25 cellular contexts compared by ENCODE assay signal in genomic region chr7:116273283-116273917, GRCh38.
DNase-seq lines count a peak whose midpoint lies in the region; ATAC-seq and TF ChIP-seq lines count a peak whose summit lies in the region.
"Had no signal": no experiment of that assay in that cellular context is flagged by ENCODE, and none has a peak within 500 bp of the region (broad histone marks: within the 10 kb centered on the region; RNA-seq: fewer than 3 reads in every experiment).

No MANE protein-coding gene starts in this region.

- no peak overlapping the region for H3K27ac Mint-ChIP-seq in memory B cell
- H3K27ac Mint-ChIP-seq in CD4-positive, alpha-beta memory T cell = no peak overlapping the region
- H3K27ac Mint-ChIP-seq: naive B cell had no signal

- H3K9me2 ChIP-seq in SK-N-SH = no peaks in the 10 kb centered on the region

- no peak for DNase-seq in SK-N-SH
- DNase-seq in T47D (ENCODE audit: low read depth in 1 of 2, low spot score in 1 of 2) = peak; percentile 11 to 77
- DNase-seq in memory B cell (ENCODE audit: low spot score in 2 of 2) = no peak
- no peak for DNase-seq in vagina (ENCODE audit: extremely low spot score in 2 of 2)
- no peak for DNase-seq in CD4-positive, alpha-beta memory T cell
- DNase-seq in cerebellar cortex (ENCODE audit: low spot score) = no peak
- DNase-seq: 8988T; activated gamma-delta T cell treated with Interleukin-2 at 50 U/mL for 16 hours; caudate nucleus; GDM1; glutamatergic neuron; HCEC 1CT; naive B cell; NCI-H2029; NCI-H446 treated with DMSO at 0.1 percent for 48 hours; right lobe of liver; stimulated activated naive CD8-positive, alpha-beta T cell treated with anti-CD3 and anti-CD28 coated beads, Interleukin-15, Interleukin-2, amounts not matched to agents 100 U/mL and 50 U/mL, for 24 hours; T-helper 1 cell had no signal

- H3K4me2 ChIP-seq in SK-N-SH = no peak overlapping the region
- H3K4me2 ChIP-seq: BLaER1 had no signal

- no peak for TF ChIP-seq POLR2A in vagina (IDR thresholded peaks at IDR 0.05)

- no peak for TF ChIP-seq EP300 in SK-N-SH (IDR thresholded peaks at IDR 0.05; ENCODE audit: borderline replicate concordance in 1 of 2, low read depth in 1 of 2, low read length in 1 of 2)

- no peaks in the 10 kb centered on the region for H3K4me1 Mint-ChIP-seq in memory B cell
- H3K4me1 Mint-ChIP-seq in CD4-positive, alpha-beta memory T cell = no peaks in the 10 kb centered on the region
- H3K4me1 Mint-ChIP-seq: naive B cell had no signal

- H3K27me3 ChIP-seq in SK-N-SH (ENCODE audit: insufficient read depth) (no peaks in the 10 kb centered on the region), vagina (no peaks in the 10 kb centered on the region)
- H3K27me3 ChIP-seq in CD4-positive, alpha-beta memory T cell (ENCODE audit: insufficient read depth, low read length) = no peaks in the 10 kb centered on the region
- H3K27me3 ChIP-seq: BLaER1, right lobe of liver, tibial nerve had no signal

- H3K9me3 Mint-ChIP-seq in memory B cell = no peaks in the 10 kb centered on the region
- H3K9me3 Mint-ChIP-seq in CD4-positive, alpha-beta memory T cell = no peaks in the 10 kb centered on the region

- H3K4me1 ChIP-seq in SK-N-SH (ENCODE audit: control insufficient read depth in 1 of 2, insufficient read depth in 2 of 2, low read depth in 1 of 2, low read length in 1 of 2) (peaks cover 0 to 33% of the 10 kb centered on the region in 2 experiments; a peak in 2 of 4 replicates), vagina (peaks cover 27% of the 10 kb centered on the region)
- H3K4me1 ChIP-seq in CD4-positive, alpha-beta memory T cell (ENCODE audit: insufficient read depth, low read length) = no peaks in the 10 kb centered on the region
- H3K4me1 ChIP-seq: right lobe of liver had no signal

- no peaks in the 10 kb centered on the region for H4K20me1 ChIP-seq in SK-N-SH (ENCODE audit: insufficient read depth)
- H4K20me1 ChIP-seq: BLaER1 had no signal

- no peak overlapping the region for H3K4me3 ChIP-seq in SK-N-SH (ENCODE audit: low read depth in 2 of 2, low read length in 1 of 2)
- no peak overlapping the region for H3K4me3 ChIP-seq in vagina
- no peak overlapping the region for H3K4me3 ChIP-seq in CD4-positive, alpha-beta memory T cell (ENCODE audit: low read length in 2 of 2)
- H3K4me3 ChIP-seq: BLaER1, right lobe of liver, tibial nerve had no signal

- H2AFZ ChIP-seq in SK-N-SH (ENCODE audit: low read depth) = no peak overlapping the region

- TF ChIP-seq RAD21 in SK-N-SH (IDR thresholded peaks at IDR 0.05; ENCODE audit: low read length) = no peak

- no peak for ATAC-seq in SK-N-SH treated with all-trans-retinoic acid at 6 μM for 48 hours
- peak; percentile 29 for ATAC-seq in memory B cell (ENCODE audit: low read depth)
- ATAC-seq in HG03469 (IDR thresholded peaks at IDR 0.05; ENCODE audit: unreplicated experiment) = no peak
- ATAC-seq: esophagus mucosa; Right ventricle myocardium inferior; stimulated activated naive CD8-positive, alpha-beta T cell treated with anti-CD3 and anti-CD28 coated beads, Interleukin-15, Interleukin-2, amounts not matched to agents 100 U/mL and 50 U/mL, for 24 hours had no signal

- in situ Hi-C loops in T47D (cut with HindIII; ENCODE audit: low pct_unique_long_range_greater_than_20kb, low sequenced_read_pairs) = no loop called here

- H3K9me3 ChIP-seq in SK-N-SH (no peaks in the 10 kb centered on the region), vagina (no peaks in the 10 kb centered on the region)
- no peaks in the 10 kb centered on the region for H3K9me3 ChIP-seq in CD4-positive, alpha-beta memory T cell (ENCODE audit: control insufficient read depth in 1 of 2, low read length in 2 of 2)
- H3K9me3 ChIP-seq: BLaER1, right lobe of liver, tibial nerve had no signal

- H3K36me3 Mint-ChIP-seq in memory B cell = no peaks in the 10 kb centered on the region
- no peaks in the 10 kb centered on the region for H3K36me3 Mint-ChIP-seq in CD4-positive, alpha-beta memory T cell
- H3K36me3 Mint-ChIP-seq: naive B cell had no signal

- 11% methylated on average over 4 of the region's 4 CpGs for WGBS in SK-N-SH (ENCODE audit: low lambda C conversion rate)

- POLR2A ChIA-PET in SK-N-SH (lab: Yijun Ruan, JAX) = no interaction called here
- POLR2A ChIA-PET in CD4-positive, alpha-beta memory T cell (lab: Charles Lee; ENCODE audit: partially characterized antibody) = no interaction called here

- H3K4me3 Mint-ChIP-seq in memory B cell = no peak overlapping the region
- H3K4me3 Mint-ChIP-seq in CD4-positive, alpha-beta memory T cell = no peak overlapping the region
- H3K4me3 Mint-ChIP-seq: naive B cell had no signal

- peaks cover 4% of the 10 kb centered on the region for H3K27me3 Mint-ChIP-seq in memory B cell
- H3K27me3 Mint-ChIP-seq in CD4-positive, alpha-beta memory T cell = peaks cover 7 to 30% of the 10 kb centered on the region in 2 donors

- H3K36me3 ChIP-seq in SK-N-SH (replicated peaks in 1 of 2; ENCODE audit: control insufficient read depth in 1 of 2, insufficient read depth in 2 of 2, low read length in 1 of 2) = no peaks in the 10 kb centered on the region
- H3K36me3 ChIP-seq in vagina = no peaks in the 10 kb centered on the region
- H3K36me3 ChIP-seq in CD4-positive, alpha-beta memory T cell (ENCODE audit: insufficient read depth, low read length) = no peaks in the 10 kb centered on the region
- H3K36me3 ChIP-seq: BLaER1, right lobe of liver, tibial nerve had no signal

- intact Hi-C loops in vagina (cut with DNase I) = no loop called here
- intact Hi-C loops in CD4-positive, alpha-beta memory T cell (cut with micrococcal nuclease) = no loop called here

- TF ChIP-seq CTCF in SK-N-SH (IDR thresholded peaks at IDR 0.05) = no peak
- no peak for TF ChIP-seq CTCF in vagina (IDR thresholded peaks at IDR 0.05)

- peaks cover 27% of the 10 kb centered on the region for H3F3A ChIP-seq in SK-N-SH (replicated peaks; ENCODE audit: insufficient read depth)

- CTCF ChIA-PET in SK-N-SH (lab: Yijun Ruan, JAX) = interaction anchor here (1.0 to 1.2 kb wide), 2 partner anchors 21 to 319 kb away, joined by 3 read pairs; no protein-coding TSS in a partner anchor
- CTCF ChIA-PET in CD4-positive, alpha-beta memory T cell (lab: Charles Lee; ENCODE audit: partially characterized antibody) = interaction anchor here (1.0 kb wide), 1 partner anchor 14 kb away, joined by 3 read pairs; no protein-coding TSS in a partner anchor

- H3K27ac ChIP-seq in SK-N-SH (ENCODE audit: low read depth in 2 of 2, low read length in 1 of 2) (peak overlapping the region; percentile 91 to 96; a peak in 2 of 4 replicates), vagina (peak overlapping the region; percentile 47)
- H3K27ac ChIP-seq in CD4-positive, alpha-beta memory T cell (ENCODE audit: low read depth, low read length) = no peak overlapping the region
- H3K27ac ChIP-seq: BLaER1, HL-60, right lobe of liver had no signal

- no peak overlapping the region for H3K9ac ChIP-seq in SK-N-SH
- H3K9ac ChIP-seq: BLaER1 had no signal

- H3K79me2 ChIP-seq in SK-N-SH (ENCODE audit: insufficient read depth) = no peaks in the 10 kb centered on the region

TF ChIP-seq in SK-N-SH, 30 proteins besides CTCF, POLR2A, EP300 and RAD21:
- TF ChIP-seq JUND (IDR thresholded peaks at IDR 0.05) (no peak), RXRA (IDR thresholded peaks at IDR 0.05; ENCODE audit: borderline replicate concordance, low read depth) (no peak), NFIC (IDR thresholded peaks at IDR 0.05; ENCODE audit: borderline replicate concordance) (no peak), NRF1 (IDR thresholded peaks at IDR 0.05; ENCODE audit: low read depth, low read length) (no peak)

TF ChIP-seq in SK-N-SH treated with all-trans-retinoic acid at 6 μM for 48 hours, 23 proteins besides CTCF, POLR2A, EP300 and RAD21:
- TF ChIP-seq ZC3H10 (CRISPR knock-in tag; IDR thresholded peaks at IDR 0.05) (no peak), PATZ1 (CRISPR knock-in tag; IDR thresholded peaks at IDR 0.05; ENCODE audit: borderline replicate concordance) (no peak), ARNTL (CRISPR knock-in tag; IDR thresholded peaks at IDR 0.05; ENCODE audit: borderline replicate concordance, low read depth) (no peak), ISL1 (CRISPR knock-in tag; IDR thresholded peaks at IDR 0.05) (no peak)

Comparison
In these comparisons a context has a peak if more than half of its experiments do, and no peak if none do; other contexts are left out.
1. DNase-seq: peak in T47D (2 of 2); none in SK-N-SH (single experiment), memory B cell (0 of 2), vagina (0 of 2), CD4-positive, alpha-beta memory T cell (0 of 5) and cerebellar cortex (single experiment).